Comparison of ENCODE assay signal across 13 cellular contexts in genomic region chr20:53331151-53331973, GRCh38.
A peak's percentile ranks its signal among the peaks of the same experiment; 100 is the strongest.
DNase-seq lines count a peak whose midpoint lies in the region; ATAC-seq and TF ChIP-seq lines count a peak whose summit lies in the region.
"Had no signal": no experiment of that assay in that cellular context is flagged by ENCODE, and none has a peak within 500 bp of the region (broad histone marks: within the 10 kb centered on the region; RNA-seq: fewer than 3 reads in every experiment).

No MANE protein-coding gene starts in this region.

- BruUV-seq in MCF 10A (replicated peaks; lab: Mats Ljungman, UMichigan): no TSS peak

- no peaks in the 10 kb centered on the region for H3K27me3 ChIP-seq in BJ (ENCODE audit: control insufficient read depth, insufficient read depth, low read length)
- no peaks in the 10 kb centered on the region for H3K27me3 ChIP-seq in muscle layer of colon (ENCODE audit: control insufficient read depth in 1 of 2, insufficient read depth in 2 of 2, low read length in 2 of 2)

- no peak overlapping the region for H3K27ac Mint-ChIP-seq in MCF 10A (ENCODE audit: low read depth, unreplicated experiment)
- H3K27ac Mint-ChIP-seq in T-helper 2 cell treated with Interferon-gamma antibody and Interleukin-4, amounts not matched to agents 5 μg/mL and 100 μg/mL, for 36 hours: no peak overlapping the region
- H3K27ac Mint-ChIP-seq: stimulated activated memory B cell treated with anti-CD40 and anti-IgM and Interleukin-4, amounts not matched to agents 10 μg/mL and 1 μg/mL and 100 μg/mL, for 72 hours had no signal

- peak overlapping the region; percentile 30 for H3K27ac ChIP-seq in muscle layer of colon (ENCODE audit: low read depth, low read length)

- no peak for TF ChIP-seq CTCF in BJ (IDR thresholded peaks at IDR 0.05; ENCODE audit: insufficient read depth, low read depth, low read length)
- no peak for TF ChIP-seq CTCF in MCF 10A (IDR thresholded peaks at IDR 0.05; ENCODE audit: unreplicated experiment)

- peaks cover 9% of the 10 kb centered on the region for H3K9me3 Mint-ChIP-seq in MCF 10A (ENCODE audit: unreplicated experiment)
- H3K9me3 Mint-ChIP-seq in T-helper 2 cell treated with Interferon-gamma antibody and Interleukin-4, amounts not matched to agents 5 μg/mL and 100 μg/mL, for 36 hours: no peaks in the 10 kb centered on the region
- H3K9me3 Mint-ChIP-seq: activated naive CD4-positive, alpha-beta T cell treated with anti-CD3 and anti-CD28 coated beads, Interleukin-2, amount 50 U/mL, for 24 hours; stimulated activated memory B cell treated with anti-CD40 and anti-IgM and Interleukin-4, amounts not matched to agents 10 μg/mL and 1 μg/mL and 100 μg/mL, for 72 hours had no signal

- peaks cover 27% of the 10 kb centered on the region for H3K4me1 ChIP-seq in muscle layer of colon (ENCODE audit: insufficient read depth, low read length)

- CTCF ChIA-PET in BJ (lab: Yijun Ruan, JAX) (interaction anchor here (1.7 kb wide), 1 partner anchor 216 kb away, joined by 3 read pairs; no protein-coding TSS in a partner anchor), MCF 10A (lab: Yijun Ruan, JAX) (interaction anchor here (0.5 to 1.1 kb wide), 5 partner anchors 7 to 614 kb away, joined by 3 to 4 read pairs (median 3); no protein-coding TSS in a partner anchor)

- no peaks in the 10 kb centered on the region for H3K9me3 ChIP-seq in muscle layer of colon (ENCODE audit: low read length)

- H3K4me1 Mint-ChIP-seq in MCF 10A (ENCODE audit: insufficient read depth, unreplicated experiment): peaks cover 9% of the 10 kb centered on the region
- H3K4me1 Mint-ChIP-seq in T-helper 2 cell treated with Interferon-gamma antibody and Interleukin-4, amounts not matched to agents 5 μg/mL and 100 μg/mL, for 36 hours (ENCODE audit: low read depth): no peaks in the 10 kb centered on the region
- H3K4me1 Mint-ChIP-seq: stimulated activated memory B cell treated with anti-CD40 and anti-IgM and Interleukin-4, amounts not matched to agents 10 μg/mL and 1 μg/mL and 100 μg/mL, for 72 hours had no signal

- H3K27me3 Mint-ChIP-seq in MCF 10A (ENCODE audit: insufficient read depth, unreplicated experiment): no peaks in the 10 kb centered on the region
- no peaks in the 10 kb centered on the region for H3K27me3 Mint-ChIP-seq in T-helper 2 cell treated with Interferon-gamma antibody and Interleukin-4, amounts not matched to agents 5 μg/mL and 100 μg/mL, for 36 hours (ENCODE audit: low read depth)
- H3K27me3 Mint-ChIP-seq: activated naive CD4-positive, alpha-beta T cell treated with anti-CD3 and anti-CD28 coated beads, Interleukin-2, amount 50 U/mL, for 24 hours; progenitor cell of endocrine pancreas had no signal

- peak; percentile 18 for DNase-seq in BJ (ENCODE audit: low read depth)
- peak; percentile 81 for DNase-seq in HT1080 (ENCODE audit: low read depth)
- DNase-seq in MCF 10A (ENCODE audit: unreplicated experiment): peak; percentile 34
- DNase-seq in T-helper 2 cell treated with Interferon-gamma antibody and Interleukin-4, amounts not matched to agents 5 μg/mL and 100 μg/mL, for 36 hours (ENCODE audit: low spot score): no peak
- no peak for DNase-seq in cerebellar nuclear complex (lab: John Stamatoyannopoulos, UW)
- DNase-seq in NCI-H526 treated with DMSO at 0.1 percent for 48 hours (lab: John Stamatoyannopoulos, UW): no peak
- DNase-seq: DMS53, NCI-H1694 treated with DMSO at 0.1 percent for 48 hours had no signal

- H3K36me3 ChIP-seq in BJ (ENCODE audit: control insufficient read depth, insufficient read depth, low read length) (no peaks in the 10 kb centered on the region), muscle layer of colon (ENCODE audit: insufficient read depth, low read length) (no peaks in the 10 kb centered on the region)

- H3K4me3 ChIP-seq in BJ (ENCODE audit: low read depth, low read length): no peak overlapping the region
- no peak overlapping the region for H3K4me3 ChIP-seq in muscle layer of colon (ENCODE audit: low read depth in 1 of 2, low read length in 2 of 2)

- no peak overlapping the region for H3K4me3 Mint-ChIP-seq in MCF 10A (ENCODE audit: unreplicated experiment)
- no peak overlapping the region for H3K4me3 Mint-ChIP-seq in T-helper 2 cell treated with Interferon-gamma antibody and Interleukin-4, amounts not matched to agents 5 μg/mL and 100 μg/mL, for 36 hours
- H3K4me3 Mint-ChIP-seq: stimulated activated memory B cell treated with anti-CD40 and anti-IgM and Interleukin-4, amounts not matched to agents 10 μg/mL and 1 μg/mL and 100 μg/mL, for 72 hours had no signal

- POLR2A ChIA-PET in BJ (lab: Charles Lee) (no interaction called here), MCF 10A (lab: Yijun Ruan, JAX) (no interaction called here)

- peaks cover 4% of the 10 kb centered on the region for H3K36me3 Mint-ChIP-seq in MCF 10A (ENCODE audit: insufficient read depth, unreplicated experiment)
- H3K36me3 Mint-ChIP-seq in T-helper 2 cell treated with Interferon-gamma antibody and Interleukin-4, amounts not matched to agents 5 μg/mL and 100 μg/mL, for 36 hours (ENCODE audit: low read depth): no peaks in the 10 kb centered on the region
- H3K36me3 Mint-ChIP-seq: stimulated activated memory B cell treated with anti-CD40 and anti-IgM and Interleukin-4, amounts not matched to agents 10 μg/mL and 1 μg/mL and 100 μg/mL, for 72 hours had no signal

- ATAC-seq in HG02938 (IDR thresholded peaks at IDR 0.05; ENCODE audit: unreplicated experiment): no peak
- ATAC-seq: stimulated activated memory B cell treated with anti-CD40 and anti-IgM and Interleukin-4, amounts not matched to agents 10 μg/mL and 1 μg/mL and 100 μg/mL, for 72 hours had no signal

- no peak overlapping the region for H3K9ac ChIP-seq in muscle layer of colon (ENCODE audit: low read length)

- intact Hi-C loops in MCF 10A (cut with micrococcal nuclease): no loop called here

Comparison
In these comparisons a context has a peak if more than half of its experiments do, and no peak if none do; other contexts are left out.
1. DNase-seq: peak in BJ (single experiment), HT1080 (single experiment) and MCF 10A (single experiment); none in T-helper 2 cell treated with Interferon-gamma antibody and Interleukin-4, amounts not matched to agents 5 μg/mL and 100 μg/mL, for 36 hours (single experiment), cerebellar nuclear complex (0 of 2) and NCI-H526 treated with DMSO at 0.1 percent for 48 hours (single experiment).